Comparison of ENCODE assay signal across 13 cellular contexts in genomic region chr15:28987337-28987736, GRCh38.
"Had no signal": no experiment of that assay in that cellular context is flagged by ENCODE, and none has a peak within 500 bp of the region (broad histone marks: within the 10 kb centered on the region; RNA-seq: fewer than 3 reads in every experiment).

No MANE protein-coding gene starts in this region.

- H3K36me3 ChIP-seq: cardiac muscle cell, ovary, sigmoid colon, spleen had no signal

- H3K4me3 ChIP-seq: cardiac muscle cell, ovary, sigmoid colon, spleen had no signal

- ATAC-seq: esophagus mucosa, left lobe of liver, SK-N-SH treated with all-trans-retinoic acid at 6 μM for 48 hours had no signal

- H3K9me3 ChIP-seq: ovary, sigmoid colon, spleen had no signal

- H3K4me1 ChIP-seq: sigmoid colon had no signal

- H3K27me3 ChIP-seq: cardiac muscle cell, ovary, sigmoid colon, spleen had no signal

- H3K27ac ChIP-seq: cardiac muscle cell, ovary, sigmoid colon, spleen had no signal

- DNase-seq: activated CD4-positive, alpha-beta T cell treated with anti-CD3 and anti-CD28 coated beads for 1 hour; activated effector memory CD4-positive, alpha-beta T cell treated with anti-CD3 and anti-CD28 coated beads, Interleukin-2, amount 50 U/mL, for 16 hours; islet precursor cell; midbrain; ovary; SHP77 treated with DMSO at 0.1 percent for 48 hours; sigmoid colon; spleen; trophoblast cell had no signal
